ENCODE assay signal across 1 cellular context in the genomic region with DNA sequence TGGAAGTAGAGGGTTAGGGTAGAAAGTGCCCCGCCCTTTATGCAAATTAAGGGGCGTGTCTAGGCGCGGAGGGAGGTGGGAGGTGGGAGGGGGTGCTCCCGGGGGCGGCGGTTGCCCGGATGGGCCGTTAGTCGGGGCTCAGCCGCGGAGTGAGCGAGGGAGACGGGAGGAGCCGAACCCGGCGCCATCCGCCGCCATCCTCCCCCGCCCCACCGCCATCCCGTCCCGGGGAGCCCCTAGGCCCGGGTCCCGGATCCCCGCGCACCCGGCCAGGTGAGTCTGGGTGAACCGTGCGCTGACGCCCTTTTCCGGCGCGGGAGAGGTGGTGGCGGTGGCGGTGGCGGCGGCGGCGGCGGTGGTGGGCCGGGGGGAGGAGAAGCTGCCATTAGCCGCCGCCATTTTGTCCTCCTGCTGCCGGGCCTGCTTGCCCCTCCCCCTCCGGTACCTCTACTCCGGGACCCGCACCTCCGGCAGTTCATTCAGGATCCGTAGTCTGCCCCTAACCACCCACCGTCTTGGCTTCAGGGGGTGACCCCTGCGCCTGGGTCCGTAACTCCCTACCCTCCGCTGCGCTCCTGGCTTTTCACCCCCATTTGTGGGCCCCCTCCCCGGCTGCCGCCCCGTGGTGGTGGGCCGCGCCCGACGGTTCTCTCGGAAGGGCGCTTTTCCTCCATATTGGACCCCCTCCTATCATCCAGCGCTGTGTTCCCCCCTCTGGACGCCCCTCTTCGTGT.
TF ChIP-seq lines count a peak whose summit lies in the region.

A gene (plus strand): TSS at position 130 of the 734 bp plus-strand sequence. CDS start 2,075 bp downstream, outside the sequence.

TF ChIP-seq in K562, 482 proteins besides CTCF, POLR2A, EP300 and RAD21 (continued from another document and continues in another):
- TF ChIP-seq NCOA1 (IDR thresholded peaks at IDR 0.05; ENCODE audit: low read depth), result 0 out of 2 replicates have a peak, but pooled peaks have one; percentile 32
- no peak for TF ChIP-seq ZNF696 (CRISPR knock-in tag; conservative IDR thresholded peaks at IDR 0.05)
- no peak for TF ChIP-seq TARDBP (IDR thresholded peaks at IDR 0.05)
- TF ChIP-seq EP400 (IDR thresholded peaks at IDR 0.05), result peak; percentile 99
- TF ChIP-seq ZNF197 (CRISPR knock-in tag; IDR thresholded peaks at IDR 0.05; ENCODE audit: low read depth), result peak; percentile 70; the same call in 1 of the 2 replicates
- TF ChIP-seq ZNF143 (CRISPR knock-in tag; IDR thresholded peaks at IDR 0.05), result no peak
- peak; percentile 52 for TF ChIP-seq NR2C1 (IDR thresholded peaks at IDR 0.05)
- peak; percentile 60; the same call in 1 of the 2 replicates for TF ChIP-seq NR2C1 (tag; IDR thresholded peaks at IDR 0.05)
- TF ChIP-seq MTA2 (IDR thresholded peaks at IDR 0.05; ENCODE audit: low read depth), result no peak
- TF ChIP-seq JUNB (CRISPR knock-in tag; conservative IDR thresholded peaks at IDR 0.05), result no peak
- TF ChIP-seq DNMT1 (IDR thresholded peaks at IDR 0.05), result 0 out of 2 replicates have a peak, but pooled peaks have one; percentile 52
- TF ChIP-seq GABPB2 (CRISPR knock-in tag; conservative IDR thresholded peaks at IDR 0.05), result peak; percentile 71; the same call in 1 of the 2 replicates
- peak; percentile 18; the same call in 1 of the 2 replicates for TF ChIP-seq STAG1 (CRISPR knock-in tag; IDR thresholded peaks at IDR 0.05; ENCODE audit: borderline replicate concordance)
- peak; percentile 85 for TF ChIP-seq HIVEP1 (CRISPR knock-in tag; IDR thresholded peaks at IDR 0.05)
- peak; percentile 78 for TF ChIP-seq KAT7 (CRISPR knock-in tag; IDR thresholded peaks at IDR 0.05; ENCODE audit: borderline replicate concordance)
- TF ChIP-seq, protein P1, sequence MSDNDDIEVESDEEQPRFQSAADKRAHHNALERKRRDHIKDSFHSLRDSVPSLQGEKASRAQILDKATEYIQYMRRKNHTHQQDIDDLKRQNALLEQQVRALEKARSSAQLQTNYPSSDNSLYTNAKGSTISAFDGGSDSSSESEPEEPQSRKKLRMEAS (CRISPR knock-in tag; IDR thresholded peaks at IDR 0.05), result peak; percentile 74
- TF ChIP-seq, protein P2, sequence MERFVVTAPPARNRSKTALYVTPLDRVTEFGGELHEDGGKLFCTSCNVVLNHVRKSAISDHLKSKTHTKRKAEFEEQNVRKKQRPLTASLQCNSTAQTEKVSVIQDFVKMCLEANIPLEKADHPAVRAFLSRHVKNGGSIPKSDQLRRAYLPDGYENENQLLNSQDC (CRISPR knock-in tag; IDR thresholded peaks at IDR 0.05), result peak; percentile 86; the same call in 1 of the 2 replicates
- TF ChIP-seq NR3C1 (CRISPR knock-in tag; IDR thresholded peaks at IDR 0.05), result 0 out of 2 replicates have a peak, but pooled peaks have one; percentile 61
- peak; percentile 93 for TF ChIP-seq POLR2G (IDR thresholded peaks at IDR 0.05; ENCODE audit: low read depth, low read length)
- TF ChIP-seq NCOA4 (IDR thresholded peaks at IDR 0.05; ENCODE audit: partially characterized antibody), result no peak
- TF ChIP-seq FIP1L1 (IDR thresholded peaks at IDR 0.05; ENCODE audit: low read depth, low read length, poor library complexity, severe bottlenecking), result peak; percentile 58
- no peak for TF ChIP-seq MYBL2 (IDR thresholded peaks at IDR 0.05; ENCODE audit: low read depth)
- TF ChIP-seq MYBL2 (CRISPR knock-in tag; IDR thresholded peaks at IDR 0.05; ENCODE audit: borderline replicate concordance), result no peak
- peak; percentile 42 for TF ChIP-seq HMGN3 (IDR thresholded peaks at IDR 0.05; ENCODE audit: borderline replicate concordance, extremely low read depth, insufficient read length, low read depth, low read length)
- no peak for TF ChIP-seq ZNF140 (CRISPR knock-in tag; IDR thresholded peaks at IDR 0.05)
- TF ChIP-seq, protein P3, sequence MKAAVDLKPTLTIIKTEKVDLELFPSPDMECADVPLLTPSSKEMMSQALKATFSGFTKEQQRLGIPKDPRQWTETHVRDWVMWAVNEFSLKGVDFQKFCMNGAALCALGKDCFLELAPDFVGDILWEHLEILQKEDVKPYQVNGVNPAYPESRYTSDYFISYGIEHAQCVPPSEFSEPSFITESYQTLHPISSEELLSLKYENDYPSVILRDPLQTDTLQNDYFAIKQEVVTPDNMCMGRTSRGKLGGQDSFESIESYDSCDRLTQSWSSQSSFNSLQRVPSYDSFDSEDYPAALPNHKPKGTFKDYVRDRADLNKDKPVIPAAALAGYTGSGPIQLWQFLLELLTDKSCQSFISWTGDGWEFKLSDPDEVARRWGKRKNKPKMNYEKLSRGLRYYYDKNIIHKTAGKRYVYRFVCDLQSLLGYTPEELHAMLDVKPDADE (conservative IDR thresholded peaks at IDR 0.05; ENCODE audit: control insufficient read depth, low read depth, low read length), result peak; percentile 87
- no peak for TF ChIP-seq ETS2 (tag; IDR thresholded peaks at IDR 0.05; ENCODE audit: borderline replicate concordance, poor library complexity, severe bottlenecking)
- TF ChIP-seq RBM22 (IDR thresholded peaks at IDR 0.05; ENCODE audit: low read depth, low read length, poor library complexity, severe bottlenecking), result peak; percentile 83
- TF ChIP-seq NR2F6 (CRISPR knock-in tag; IDR thresholded peaks at IDR 0.05), result no peak
- TF ChIP-seq, protein P4, sequence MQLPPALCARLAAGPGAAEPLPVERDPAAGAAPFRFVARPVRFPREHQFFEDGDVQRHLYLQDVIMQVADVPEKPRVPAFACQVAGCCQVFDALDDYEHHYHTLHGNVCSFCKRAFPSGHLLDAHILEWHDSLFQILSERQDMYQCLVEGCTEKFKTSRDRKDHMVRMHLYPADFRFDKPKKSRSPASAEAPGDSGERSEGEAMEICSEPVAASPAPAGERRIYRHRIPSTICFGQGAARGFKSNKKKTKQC (CRISPR knock-in tag; IDR thresholded peaks at IDR 0.05), result peak; percentile 93; the same call in 1 of the 2 replicates
- TF ChIP-seq, protein P5, sequence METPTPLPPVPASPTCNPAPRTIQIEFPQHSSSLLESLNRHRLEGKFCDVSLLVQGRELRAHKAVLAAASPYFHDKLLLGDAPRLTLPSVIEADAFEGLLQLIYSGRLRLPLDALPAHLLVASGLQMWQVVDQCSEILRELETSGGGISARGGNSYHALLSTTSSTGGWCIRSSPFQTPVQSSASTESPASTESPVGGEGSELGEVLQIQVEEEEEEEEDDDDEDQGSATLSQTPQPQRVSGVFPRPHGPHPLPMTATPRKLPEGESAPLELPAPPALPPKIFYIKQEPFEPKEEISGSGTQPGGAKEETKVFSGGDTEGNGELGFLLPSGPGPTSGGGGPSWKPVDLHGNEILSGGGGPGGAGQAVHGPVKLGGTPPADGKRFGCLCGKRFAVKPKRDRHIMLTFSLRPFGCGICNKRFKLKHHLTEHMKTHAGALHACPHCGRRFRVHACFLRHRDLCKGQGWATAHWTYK (CRISPR knock-in tag; IDR thresholded peaks at IDR 0.05), result 0 out of 2 replicates have a peak, but pooled peaks have one; percentile 64
- peak; percentile 48 for TF ChIP-seq KLF13 (tag; IDR thresholded peaks at IDR 0.05; ENCODE audit: borderline replicate concordance, low read depth)
- peak; percentile 98 for TF ChIP-seq TAF1 (IDR thresholded peaks at IDR 0.05; ENCODE audit: control insufficient read depth, extremely low read depth, insufficient read depth, low read length, severe bottlenecking)
- TF ChIP-seq ATF7 (IDR thresholded peaks at IDR 0.05), result no peak
- no peak for TF ChIP-seq SRSF7 (optimal IDR thresholded peaks at IDR 0.05; ENCODE audit: low read depth, low read length)
- peak; percentile 97 to 99 for TF ChIP-seq MAZ (CRISPR knock-in tag; conservative IDR thresholded peaks at IDR 0.05 in 1 of 2, IDR thresholded peaks at IDR 0.05 in 1 of 2)
- peak; percentile 67; the same call in 1 of the 2 replicates for TF ChIP-seq ZBTB17 (CRISPR knock-in tag; IDR thresholded peaks at IDR 0.05)
- TF ChIP-seq ZBTB7A (IDR thresholded peaks at IDR 0.05; ENCODE audit: borderline replicate concordance, control insufficient read depth, low read depth, low read length), result peak; percentile 59; the same call in 1 of the 2 replicates
- TF ChIP-seq ZNF263 (CRISPR knock-in tag; IDR thresholded peaks at IDR 0.05; ENCODE audit: borderline replicate concordance), result peak; percentile 57; the same call in 1 of the 2 replicates
- no peak for TF ChIP-seq TFAM (CRISPR knock-in tag; conservative IDR thresholded peaks at IDR 0.05)
- TF ChIP-seq ZFPM2 (CRISPR knock-in tag; IDR thresholded peaks at IDR 0.05), result 0 out of 2 replicates have a peak, but pooled peaks have one; percentile 80
- peak; percentile 92 for TF ChIP-seq SMAD4 (CRISPR knock-in tag; conservative IDR thresholded peaks at IDR 0.05)
- TF ChIP-seq ZNF316 (IDR thresholded peaks at IDR 0.05), result 0 out of 2 replicates have a peak, but pooled peaks have one; percentile 23
- TF ChIP-seq CEBPB (tag; IDR thresholded peaks at IDR 0.05), result no peak
- TF ChIP-seq ZSCAN29 (IDR thresholded peaks at IDR 0.05), result no peak
- TF ChIP-seq, protein P6, sequence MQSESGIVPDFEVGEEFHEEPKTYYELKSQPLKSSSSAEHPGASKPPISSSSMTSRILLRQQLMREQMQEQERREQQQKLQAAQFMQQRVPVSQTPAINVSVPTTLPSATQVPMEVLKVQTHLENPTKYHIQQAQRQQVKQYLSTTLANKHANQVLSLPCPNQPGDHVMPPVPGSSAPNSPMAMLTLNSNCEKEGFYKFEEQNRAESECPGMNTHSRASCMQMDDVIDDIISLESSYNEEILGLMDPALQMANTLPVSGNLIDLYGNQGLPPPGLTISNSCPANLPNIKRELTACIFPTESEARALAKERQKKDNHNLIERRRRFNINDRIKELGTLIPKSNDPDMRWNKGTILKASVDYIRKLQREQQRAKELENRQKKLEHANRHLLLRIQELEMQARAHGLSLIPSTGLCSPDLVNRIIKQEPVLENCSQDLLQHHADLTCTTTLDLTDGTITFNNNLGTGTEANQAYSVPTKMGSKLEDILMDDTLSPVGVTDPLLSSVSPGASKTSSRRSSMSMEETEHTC (IDR thresholded peaks at IDR 0.05), result no peak
- 0 out of 2 replicates have a peak, but pooled peaks have one; percentile 29 for TF ChIP-seq NR2C2 (CRISPR knock-in tag; IDR thresholded peaks at IDR 0.05)
- peak; percentile 92 for TF ChIP-seq NR2C2 (tag; IDR thresholded peaks at IDR 0.05)
- peak; percentile 53; the same call in 1 of the 2 replicates for TF ChIP-seq PHB (CRISPR knock-in tag; IDR thresholded peaks at IDR 0.05)
- TF ChIP-seq NFIC (IDR thresholded peaks at IDR 0.05), result peak; percentile 60
- TF ChIP-seq, protein P7, sequence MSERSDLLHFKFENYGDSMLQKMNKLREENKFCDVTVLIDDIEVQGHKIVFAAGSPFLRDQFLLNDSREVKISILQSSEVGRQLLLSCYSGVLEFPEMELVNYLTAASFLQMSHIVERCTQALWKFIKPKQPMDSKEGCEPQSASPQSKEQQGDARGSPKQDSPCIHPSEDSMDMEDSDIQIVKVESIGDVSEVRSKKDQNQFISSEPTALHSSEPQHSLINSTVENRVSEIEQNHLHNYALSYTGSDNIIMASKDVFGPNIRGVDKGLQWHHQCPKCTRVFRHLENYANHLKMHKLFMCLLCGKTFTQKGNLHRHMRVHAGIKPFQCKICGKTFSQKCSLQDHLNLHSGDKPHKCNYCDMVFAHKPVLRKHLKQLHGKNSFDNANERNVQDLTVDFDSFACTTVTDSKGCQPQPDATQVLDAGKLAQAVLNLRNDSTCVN (CRISPR knock-in tag; IDR thresholded peaks at IDR 0.05), result peak; percentile 78; the same call in 1 of the 2 replicates
- TF ChIP-seq SMC3 (conservative IDR thresholded peaks at IDR 0.05; ENCODE audit: insufficient read depth, low read depth, low read length), result 0 out of 2 replicates have a peak, but pooled peaks have one; percentile 7
- TF ChIP-seq KDM1A (IDR thresholded peaks at IDR 0.05), result peak in 1 of 2 experiments; percentile 63; a peak in 1 of 4 replicates
- TF ChIP-seq CBX8 (IDR thresholded peaks at IDR 0.05; ENCODE audit: borderline replicate concordance, extremely low read depth, low read depth, low read length, poor library complexity, severe bottlenecking), result no peak
- TF ChIP-seq OTX1 (CRISPR knock-in tag; IDR thresholded peaks at IDR 0.05), result peak; percentile 51; the same call in 1 of the 2 replicates
- peak; percentile 80 for TF ChIP-seq SMAD3 (CRISPR knock-in tag; conservative IDR thresholded peaks at IDR 0.05)
- peak; percentile 100 for TF ChIP-seq TAF9B (IDR thresholded peaks at IDR 0.05; ENCODE audit: partially characterized antibody)
- TF ChIP-seq NFXL1 (CRISPR knock-in tag; IDR thresholded peaks at IDR 0.05), result 0 out of 2 replicates have a peak, but pooled peaks have one; percentile 55
- TF ChIP-seq ELF4 (CRISPR knock-in tag; IDR thresholded peaks at IDR 0.05), result peak; percentile 58; the same call in 1 of the 2 replicates
- peak; percentile 2; the same call in 1 of the 2 replicates for TF ChIP-seq SP1 (CRISPR knock-in tag; IDR thresholded peaks at IDR 0.05)
- TF ChIP-seq RAD51 (IDR thresholded peaks at IDR 0.05; ENCODE audit: borderline replicate concordance, low read depth), result no peak
